15 cellular contexts compared by ENCODE assay signal in genomic region chrX:16394290-16394689, GRCh38.
A peak's percentile ranks its signal among the peaks of the same experiment; 100 is the strongest.
DNase-seq lines count a peak whose midpoint lies in the region; ATAC-seq and TF ChIP-seq lines count a peak whose summit lies in the region.
"Had no signal": no experiment of that assay in that cellular context is flagged by ENCODE, and none has a peak within 500 bp of the region (broad histone marks: within the 10 kb centered on the region; RNA-seq: fewer than 3 reads in every experiment).

No MANE protein-coding gene starts in this region.

- no peaks in the 10 kb centered on the region for H3F3A ChIP-seq in PC-3 (ENCODE audit: low read length, unreplicated experiment)

- POLR2A ChIA-PET in PC-3 (lab: Charles Lee; ENCODE audit: unreplicated experiment): no interaction called here

- no peak overlapping the region for H2AFZ ChIP-seq in PC-3 (ENCODE audit: low read length)
- H2AFZ ChIP-seq: GM23338 had no signal

- no peaks in the 10 kb centered on the region for H3K36me3 ChIP-seq in thyroid gland
- H3K36me3 ChIP-seq in PC-3 (ENCODE audit: low read depth, low read length): no peaks in the 10 kb centered on the region
- H3K36me3 ChIP-seq in esophagus muscularis mucosa: no peaks in the 10 kb centered on the region

- no peaks in the 10 kb centered on the region for H3K79me2 ChIP-seq in PC-3 (ENCODE audit: low read length)

- TF ChIP-seq POLR2A in thyroid gland (IDR thresholded peaks at IDR 0.05) (no peak), esophagus muscularis mucosa (IDR thresholded peaks at IDR 0.05; ENCODE audit: low read depth) (no peak)

- H3K4me3 ChIP-seq in thyroid gland (replicated peaks in 1 of 3): no peak overlapping the region
- H3K4me3 ChIP-seq in PC-3 (ENCODE audit: low read length): no peak overlapping the region
- H3K4me3 ChIP-seq in esophagus muscularis mucosa: no peak overlapping the region
- H3K4me3 ChIP-seq: GM12878, GM23338 had no signal

- no peak overlapping the region for H3K4me2 ChIP-seq in PC-3 (ENCODE audit: low read length)
- H3K4me2 ChIP-seq: GM23338 had no signal

- CTCF ChIA-PET in PC-3 (lab: Charles Lee): no interaction called here

- H3K9me3 ChIP-seq in thyroid gland (no peaks in the 10 kb centered on the region), PC-3 (ENCODE audit: low read length) (no peaks in the 10 kb centered on the region), esophagus muscularis mucosa (no peaks in the 10 kb centered on the region)

- BruUV-seq in PC-3 (replicated peaks; lab: Mats Ljungman, UMichigan): no TSS peak

- no peak for TF ChIP-seq EP300 in esophagus muscularis mucosa (IDR thresholded peaks at IDR 0.05)

- no peak overlapping the region for H3K27ac ChIP-seq in thyroid gland
- H3K27ac ChIP-seq in PC-3 (ENCODE audit: low read length): no peak overlapping the region
- H3K27ac ChIP-seq in esophagus muscularis mucosa (replicated peaks in 1 of 4): no peak overlapping the region
- H3K27ac ChIP-seq: 22Rv1 had no signal

- TF ChIP-seq CTCF in thyroid gland (IDR thresholded peaks at IDR 0.05) (no peak), PC-3 (conservative IDR thresholded peaks at IDR 0.05; ENCODE audit: low read depth, low read length) (no peak), esophagus muscularis mucosa (IDR thresholded peaks at IDR 0.05) (no peak)

- intact Hi-C loops in thyroid gland (cut with DNase I): no loop called here
- intact Hi-C loops in PC-3 (cut with micrococcal nuclease): no loop called here
- intact Hi-C loops in esophagus muscularis mucosa (cut with DNase I): no loop called here

- DNase-seq in DMS 273 (lab: John Stamatoyannopoulos, UW; ENCODE audit: unreplicated experiment): peak; percentile 9
- no peak for DNase-seq in DMS 273 treated with DMSO at 0.1 percent for 48 hours (lab: John Stamatoyannopoulos, UW)
- peak; percentile 75 for DNase-seq in NCI-H2227 treated with DMSO at 0.1 percent for 48 hours (lab: John Stamatoyannopoulos, UW)
- peak; percentile 3 for DNase-seq in dermis blood vessel endothelial cell
- peak; percentile 1 to 8 for DNase-seq in thyroid gland
- DNase-seq in PC-3: no peak
- no peak for DNase-seq in esophagus muscularis mucosa (ENCODE audit: extremely low spot score)
- DNase-seq: CD8-positive, alpha-beta T cell; COR-L47; DMS53; H7 had no signal

- H3K9me2 ChIP-seq in PC-3 (replicated peaks; ENCODE audit: low read length): no peaks in the 10 kb centered on the region

- no peaks in the 10 kb centered on the region for H3K27me3 ChIP-seq in thyroid gland
- H3K27me3 ChIP-seq in PC-3 (ENCODE audit: low read length): no peaks in the 10 kb centered on the region
- H3K27me3 ChIP-seq in esophagus muscularis mucosa: no peaks in the 10 kb centered on the region

- H4K20me1 ChIP-seq in PC-3 (ENCODE audit: low read length): no peaks in the 10 kb centered on the region

- ATAC-seq in PC-3: no peak
- no peak for ATAC-seq in GM19395 (IDR thresholded peaks at IDR 0.05; ENCODE audit: unreplicated experiment)
- ATAC-seq: CD8-positive, alpha-beta T cell; GM12878; GM23338 had no signal

- H3K4me1 ChIP-seq in thyroid gland (no peaks in the 10 kb centered on the region), PC-3 (ENCODE audit: insufficient read depth, low read length) (no peaks in the 10 kb centered on the region), esophagus muscularis mucosa (no peaks in the 10 kb centered on the region)

- WGBS in thyroid gland, 2 donors: 51 to 69% methylated on average over 3 of the region's 3 CpGs
- WGBS in esophagus muscularis mucosa: 67% methylated on average over 3 of the region's 3 CpGs

- no peak overlapping the region for H3K9ac ChIP-seq in PC-3 (ENCODE audit: low read length)

Comparison
In these comparisons a context has a peak if more than half of its experiments do, and no peak if none do; other contexts are left out.
1. DNase-seq: peak in DMS 273 (single experiment), NCI-H2227 treated with DMSO at 0.1 percent for 48 hours (single experiment), dermis blood vessel endothelial cell (single experiment) and thyroid gland (2 of 2); none in DMS 273 treated with DMSO at 0.1 percent for 48 hours (single experiment), PC-3 (single experiment) and esophagus muscularis mucosa (single experiment).